Comparison of ENCODE assay signal across 28 cellular contexts in genomic region chr2:11658208-11658607, GRCh38. TPM values are rescaled to one million over a fixed set of nuclear protein-coding genes. Genes with fewer than 3 reads are reported as not detected.
DNase-seq lines count a peak whose midpoint lies in the region; FAIRE-seq and TF ChIP-seq lines count a peak whose summit lies in the region.
"Had no signal": no experiment of that assay in that cellular context is flagged by ENCODE, and none has a peak within 500 bp of the region (broad histone marks: within the 10 kb centered on the region; RNA-seq: fewer than 3 reads in every experiment).

No MANE protein-coding gene starts in this region.

- TF ChIP-seq CTCF in mammary epithelial cell (conservative IDR thresholded peaks at IDR 0.05 in 1 of 2, IDR thresholded peaks at IDR 0.05 in 1 of 2; ENCODE audit: extremely low read depth in 1 of 2, insufficient read depth in 1 of 2, low read depth in 1 of 2, low read length in 2 of 2) (no peak), sigmoid colon (IDR thresholded peaks at IDR 0.05) (no peak)

- 61% methylated on average over 9 of the region's 10 CpGs for WGBS in mammary epithelial cell (ENCODE audit: low coverage, missing lambda C conversion rate)
- 86 to 91% methylated on average over 10 of the region's 10 CpGs for WGBS in sigmoid colon, 2 donors
- WGBS in small intestine, 3 donors: 82 to 84% (median 82%) methylated on average over 10 of the region's 10 CpGs

- dilution Hi-C loops in mammary epithelial cell (cut with HindIII; ENCODE audit: low sequenced_read_pairs): no loop called here

- BruUV-seq in mammary epithelial cell (replicated peaks; lab: Mats Ljungman, UMichigan): no TSS peak

- no peak overlapping the region for H2AFZ ChIP-seq in mammary epithelial cell (ENCODE audit: low read depth, low read length)

- H3K4me1 ChIP-seq in mammary epithelial cell (ENCODE audit: insufficient read depth, low read length): no peaks in the 10 kb centered on the region
- H3K4me1 ChIP-seq in sigmoid colon: peaks cover 0 to 9% (median 0%) of the 10 kb centered on the region in 4 donors
- H3K4me1 ChIP-seq in small intestine (ENCODE audit: control insufficient read depth in 2 of 2, insufficient read depth in 1 of 2, low read depth in 1 of 2, low read length in 1 of 2): no peaks in the 10 kb centered on the region
- H3K4me1 ChIP-seq: BE2C had no signal

- H3K4me3 ChIP-seq in mammary epithelial cell (replicated peaks in 1 of 3; ENCODE audit: insufficient read depth in 1 of 3, low read depth in 2 of 3, low read length in 3 of 3): no peak overlapping the region
- H3K4me3 ChIP-seq in sigmoid colon: no peak overlapping the region
- no peak overlapping the region for H3K4me3 ChIP-seq in small intestine (ENCODE audit: low read depth in 1 of 2, low read length in 2 of 2)
- H3K4me3 ChIP-seq: SJCRH30 had no signal

- no peaks in the 10 kb centered on the region for H4K20me1 ChIP-seq in mammary epithelial cell (ENCODE audit: insufficient read depth, low read length)

- TF ChIP-seq EP300 in sigmoid colon (IDR thresholded peaks at IDR 0.05): no peak

- no peak for TF ChIP-seq POLR2A in sigmoid colon (IDR thresholded peaks at IDR 0.05)

- in situ Hi-C loops in mammary epithelial cell (cut with MboI; ENCODE audit: low sequenced_read_pairs in 2 of 2): no loop called here

- FAIRE-seq in small intestine (lab: Jason Lieb, UNC): no peak
- FAIRE-seq: A204.1, G401.6 had no signal

- H3K9me3 ChIP-seq in mammary epithelial cell (replicated peaks; ENCODE audit: insufficient read depth, low read length): no peaks in the 10 kb centered on the region
- peaks cover 0 to 3% (median 0%) of the 10 kb centered on the region in 4 donors for H3K9me3 ChIP-seq in sigmoid colon
- H3K9me3 ChIP-seq in small intestine (ENCODE audit: control insufficient read depth, low read depth): no peaks in the 10 kb centered on the region
- H3K9me3 ChIP-seq: BE2C had no signal

- no peaks in the 10 kb centered on the region for H3K36me3 ChIP-seq in mammary epithelial cell (ENCODE audit: insufficient read depth, low read length)
- no peaks in the 10 kb centered on the region for H3K36me3 ChIP-seq in sigmoid colon
- no peaks in the 10 kb centered on the region for H3K36me3 ChIP-seq in small intestine (ENCODE audit: control insufficient read depth in 2 of 2, insufficient read depth in 2 of 2, low read length in 2 of 2)
- H3K36me3 ChIP-seq: BE2C, SJCRH30 had no signal

- DNase-seq in OCI-M1 (lab: John Stamatoyannopoulos, UW) (peak; percentile 45), mammary epithelial cell (peak; percentile 75), kidney tubule cell (ENCODE audit: low spot score) (peak; percentile 61), sigmoid colon (peak; percentile 49), glomerular visceral epithelial cell (ENCODE audit: extremely low spot score) (no peak), small intestine (no peak), SIG-M5 treated with dmso at 0.1 percent for 504 hours (lab: John Stamatoyannopoulos, UW; ENCODE audit: unreplicated experiment) (no peak)
- DNase-seq: BE2C; CD4-positive, CD25-positive, alpha-beta regulatory T cell; COR-L47; DMS 273 treated with DMSO at 0.1 percent for 48 hours; DND-41; H9; Kasumi-1; MM.1S; NCI-H1092; NCI-H146; NCI-H2029 treated with DMSO at 0.1 percent for 48 hours; NCI-H2171; NCI-H510A; NCI-H748 treated with DMSO at 0.1 percent for 48 hours; NK-92 treated with Interleukin-12 subunit alpha and Interleukin-12 subunit beta, amount 100 ng/mL, for 24 hours; RPMI8226; SJCRH30 had no signal

- no peaks in the 10 kb centered on the region for H3K79me2 ChIP-seq in mammary epithelial cell (ENCODE audit: insufficient read depth, low read length)

- H3K9ac ChIP-seq in mammary epithelial cell (ENCODE audit: insufficient read depth, low read length): no peak overlapping the region

- CTCF ChIA-PET in mammary epithelial cell (lab: Charles Lee; ENCODE audit: low non-redundant PET): no interaction called here

- no peak overlapping the region for H3K27ac ChIP-seq in mammary epithelial cell (ENCODE audit: insufficient read depth, low read depth, low read length)
- H3K27ac ChIP-seq in sigmoid colon: no peak overlapping the region
- H3K27ac ChIP-seq in small intestine (ENCODE audit: low read depth in 1 of 2, low read length in 1 of 2): no peak overlapping the region
- H3K27ac ChIP-seq: SJCRH30 had no signal

- intact Hi-C loops in mammary epithelial cell (cut with micrococcal nuclease) (no loop called here), sigmoid colon (cut with DNase I) (loop anchor here (10.0 kb wide), 1 partner anchor 1607 kb away; no protein-coding TSS in a partner anchor)

- H3K27me3 ChIP-seq in mammary epithelial cell (ENCODE audit: insufficient read depth, low read length) (peaks cover 1% of the 10 kb centered on the region), sigmoid colon (no peaks in the 10 kb centered on the region), small intestine (ENCODE audit: control insufficient read depth in 2 of 2, insufficient read depth in 2 of 2, low read length in 2 of 2) (peaks cover 0 to 6% of the 10 kb centered on the region in 2 donors)
- H3K27me3 ChIP-seq: BE2C, SJCRH30 had no signal

- no peak overlapping the region for H3K4me2 ChIP-seq in mammary epithelial cell (ENCODE audit: insufficient read depth, low read depth, low read length)

RNA-seq across cellular contexts. Expression of gene NTSR2, which starts 11.8 kb away (rescaled TPM):
- not detected for total RNA-seq in mammary epithelial cell
- polyA plus RNA-seq in mammary epithelial cell: not detected
- not detected for polyA minus RNA-seq in mammary epithelial cell
- total RNA-seq in sigmoid colon: not detected
- polyA plus RNA-seq in sigmoid colon: under 1 TPM in 2 of 3 donors, not detected in 1; 0.04 to 0.60 TPM
- under 1 TPM in 1 of 3 donors, not detected in 2; 0.06 TPM for polyA plus RNA-seq in small intestine
- total RNA-seq: CD4-positive, CD25-positive, alpha-beta regulatory T cell; H9; OCI-LY7; SJCRH30 had no signal
- polyA plus RNA-seq: CD4-positive, CD25-positive, alpha-beta regulatory T cell; IgD-negative memory B cell had no signal

Comparison
In these comparisons a context has a peak if more than half of its experiments do, and no peak if none do; other contexts are left out.
1. DNase-seq: peak in OCI-M1 (single experiment), mammary epithelial cell (single experiment), kidney tubule cell (single experiment) and sigmoid colon (single experiment); none in glomerular visceral epithelial cell (single experiment), small intestine (single experiment) and SIG-M5 treated with dmso at 0.1 percent for 504 hours (single experiment).